In genomic region chr2:105239924-105240323, GRCh38 we compare ENCODE assay signal across 14 cellular contexts. TPM values are rescaled to one million over a fixed set of nuclear protein-coding genes. Genes with fewer than 3 reads are reported as not detected.
DNase-seq lines count a peak whose midpoint lies in the region; ATAC-seq and TF ChIP-seq lines count a peak whose summit lies in the region.
"Had no signal": no experiment of that assay in that cellular context is flagged by ENCODE, and none has a peak within 500 bp of the region (broad histone marks: within the 10 kb centered on the region; RNA-seq: fewer than 3 reads in every experiment).

No MANE protein-coding gene starts in this region.

- H3K4ac ChIP-seq in mesendoderm (ENCODE audit: low read depth, low read length) = no peak overlapping the region

- no peaks in the 10 kb centered on the region for H3K36me3 ChIP-seq in BJ (ENCODE audit: control insufficient read depth, insufficient read depth, low read length)
- no peaks in the 10 kb centered on the region for H3K36me3 ChIP-seq in mesendoderm (ENCODE audit: control insufficient read depth, insufficient read depth, low read length)

- no peaks in the 10 kb centered on the region for H3K79me1 ChIP-seq in mesendoderm (ENCODE audit: low read length)

- TF ChIP-seq CTCF in BJ (IDR thresholded peaks at IDR 0.05; ENCODE audit: insufficient read depth, low read depth, low read length) (no peak), cardiac fibroblast (IDR thresholded peaks at IDR 0.05; ENCODE audit: low read depth, low read length) (no peak)

- no peak overlapping the region for H3K23ac ChIP-seq in mesendoderm (ENCODE audit: low read length)

- POLR2A ChIA-PET in BJ (lab: Charles Lee) = interaction anchor here (0.5 kb wide), 1 partner anchor 136 kb away, joined by 3 read pairs; no protein-coding TSS in a partner anchor

- WGBS in mesendoderm (ENCODE audit: extremely low coverage, insufficient coverage, low lambda C conversion rate) = no CpG with 5 or more reads among the region's 2 CpGs

- H4K8ac ChIP-seq in mesendoderm (ENCODE audit: low read depth, low read length) = no peak overlapping the region

- no peaks in the 10 kb centered on the region for H3K79me2 ChIP-seq in mesendoderm (ENCODE audit: control insufficient read depth, insufficient read depth, low read length)

- H3K27me3 ChIP-seq in BJ (ENCODE audit: control insufficient read depth, insufficient read depth, low read length) (no peaks in the 10 kb centered on the region), mesendoderm (ENCODE audit: insufficient read depth, low read length, poor library complexity) (no peaks in the 10 kb centered on the region)

- H2BK120ac ChIP-seq in mesendoderm (ENCODE audit: low read depth, low read length) = no peak overlapping the region

- H2BK5ac ChIP-seq in mesendoderm (ENCODE audit: low read length) = no peak overlapping the region

- H3K4me1 ChIP-seq in mesendoderm (ENCODE audit: control insufficient read depth, low read depth, low read length) = no peaks in the 10 kb centered on the region

- H3K18ac ChIP-seq in mesendoderm (ENCODE audit: low read length) = no peak overlapping the region

- no peak overlapping the region for H3K4me3 ChIP-seq in BJ (ENCODE audit: low read depth, low read length)
- H3K4me3 ChIP-seq in cardiac fibroblast (replicated peaks in 1 of 2; ENCODE audit: low read depth in 2 of 2, low read length in 2 of 2) = no peak overlapping the region
- H3K4me3 ChIP-seq in mesendoderm (ENCODE audit: low read length) = no peak overlapping the region
- H3K4me3 ChIP-seq: PC-9 had no signal

- no peak overlapping the region for H2AK5ac ChIP-seq in mesendoderm (ENCODE audit: low read length)

- no peak overlapping the region for H3K9ac ChIP-seq in mesendoderm (ENCODE audit: low read length)

- no peak overlapping the region for H3K4me2 ChIP-seq in mesendoderm (ENCODE audit: low read length)
- H3K4me2 ChIP-seq: PC-9 had no signal

- H3K27ac ChIP-seq in mesendoderm (ENCODE audit: low read depth, low read length) = no peak overlapping the region
- H3K27ac ChIP-seq: PC-9 had no signal

- DNase-seq in BJ (ENCODE audit: low read depth) = peak; percentile 82
- DNase-seq in LoVo (ENCODE audit: low spot score) = peak; percentile 9
- peak; percentile 77 to 88 for DNase-seq in cardiac fibroblast (ENCODE audit: low read depth in 2 of 2)
- DNase-seq in mesendoderm = peak; percentile 64
- DNase-seq in cortex of kidney (lab: John Stamatoyannopoulos, UW) = no peak
- no peak for DNase-seq in NOMO-1 treated with dmso at 0.1 percent for 144 hours (lab: John Stamatoyannopoulos, UW; ENCODE audit: unreplicated experiment)
- DNase-seq: activated CD4-positive, alpha-beta T cell treated with anti-CD3 and anti-CD28 coated beads, Interleukin-2, amount 10 ng/mL, durations not matched to agents 7 days and 5 days; C1 segment of cervical spinal cord; NCI-H2171 treated with DMSO at 0.1 percent for 48 hours; PC-9; stimulated activated naive CD8-positive, alpha-beta T cell treated with anti-CD3 and anti-CD28 coated beads, Interleukin-15, Interleukin-2, amounts not matched to agents 100 U/mL and 50 U/mL, for 24 hours had no signal

- no peak overlapping the region for H3K56ac ChIP-seq in mesendoderm (ENCODE audit: low read length)

- CTCF ChIA-PET in BJ (lab: Yijun Ruan, JAX) = interaction anchor here (11.5 kb wide), 1 partner anchor 127 kb away, joined by 226 read pairs; no protein-coding TSS in a partner anchor

- H4K5ac ChIP-seq in mesendoderm (ENCODE audit: low read length) = no peak overlapping the region

- no peak overlapping the region for H2BK15ac ChIP-seq in mesendoderm (replicated peaks; ENCODE audit: low read depth)

- ATAC-seq in HG03196 (IDR thresholded peaks at IDR 0.05; ENCODE audit: unreplicated experiment) (no peak), GM18868 (IDR thresholded peaks at IDR 0.05; ENCODE audit: unreplicated experiment) (no peak)
- ATAC-seq: activated T-helper 17 cell treated with anti-CD3 and anti-CD28 coated beads, Interleukin-2, amount 50 U/mL, for 72 hours; stimulated activated naive CD8-positive, alpha-beta T cell treated with anti-CD3 and anti-CD28 coated beads, Interleukin-15, Interleukin-2, amounts not matched to agents 100 U/mL and 50 U/mL, for 24 hours had no signal

RNA-seq across cellular contexts. Expression of gene GPR45, which starts 1.6 kb away (rescaled TPM):
- not detected in 2 replicates for polyA plus RNA-seq in BJ (2011; rRNA removed)
- polyA minus RNA-seq in BJ (2011; rRNA and poly(A)+ RNA removed) = not detected in 2 replicates
- polyA plus RNA-seq in mesendoderm (2013, experiment 1 of 2) = 0.20 TPM
- polyA plus RNA-seq in mesendoderm (2013, experiment 2 of 2) = 0.17 TPM

Comparison
In these comparisons a context has a peak if more than half of its experiments do, and no peak if none do; other contexts are left out.
1. DNase-seq: peak in BJ (single experiment), LoVo (single experiment), cardiac fibroblast (2 of 2) and mesendoderm (single experiment); none in cortex of kidney (single experiment) and NOMO-1 treated with dmso at 0.1 percent for 144 hours (single experiment).